ENCODE assay signal across 38 cellular contexts in genomic region chr7:33739286-33739685, GRCh38.
"Had no signal": no experiment of that assay in that cellular context is flagged by ENCODE, and none has a peak within 500 bp of the region (broad histone marks: within the 10 kb centered on the region; RNA-seq: fewer than 3 reads in every experiment).

No MANE protein-coding gene starts in this region.

- H3K36me3 ChIP-seq: ascending aorta, cardiac muscle cell had no signal

- H3K27me3 ChIP-seq: ascending aorta, cardiac muscle cell had no signal

- H3K4me1 Mint-ChIP-seq: activated CD4-positive, alpha-beta memory T cell treated with anti-CD3 and anti-CD28 coated beads, Interleukin-2, amount 10 ng/mL, durations not matched to agents 7 days and 5 days; activated CD4-positive, alpha-beta T cell treated with anti-CD3 and anti-CD28 coated beads for 36 hours; activated CD4-positive, alpha-beta T cell treated with anti-CD3 and anti-CD28 coated beads, Interleukin-2, amount 10 ng/mL, durations not matched to agents 7 days and 5 days; activated CD8-positive, alpha-beta memory T cell treated with anti-CD3 and anti-CD28 coated beads, Interleukin-2, amount 10 ng/mL, durations not matched to agents 7 days and 5 days; activated naive CD4-positive, alpha-beta T cell treated with anti-CD3 and anti-CD28 coated beads, Interleukin-2, amount 10 ng/mL, durations not matched to agents 7 days and 5 days; activated naive CD4-positive, alpha-beta T cell treated with anti-CD3 and anti-CD28 coated beads, Interleukin-2, amount 50 U/mL, for 24 hours; activated naive CD8-positive, alpha-beta T cell treated with anti-CD3 and anti-CD28 coated beads, Interleukin-2, amount 10 ng/mL, durations not matched to agents 7 days and 5 days; activated naive CD8-positive, alpha-beta T cell treated with anti-CD3 and anti-CD28 coated beads, Interleukin-2, amount 50 U/mL, for 24 hours; brain had no signal

- H3K27ac Mint-ChIP-seq: activated CD4-positive, alpha-beta memory T cell treated with anti-CD3 and anti-CD28 coated beads, Interleukin-2, amount 10 ng/mL, durations not matched to agents 7 days and 5 days; activated CD4-positive, alpha-beta T cell treated with anti-CD3 and anti-CD28 coated beads for 36 hours; activated CD4-positive, alpha-beta T cell treated with anti-CD3 and anti-CD28 coated beads, Interleukin-2, amount 10 ng/mL, durations not matched to agents 7 days and 5 days; activated CD8-positive, alpha-beta memory T cell treated with anti-CD3 and anti-CD28 coated beads, Interleukin-2, amount 10 ng/mL, durations not matched to agents 7 days and 5 days; activated CD8-positive, alpha-beta T cell treated with anti-CD3 and anti-CD28 coated beads, Interleukin-2, amount 10 ng/mL, durations not matched to agents 7 days and 5 days; activated naive CD4-positive, alpha-beta T cell treated with anti-CD3 and anti-CD28 coated beads, Interleukin-2, amount 10 ng/mL, durations not matched to agents 7 days and 5 days; activated naive CD4-positive, alpha-beta T cell treated with anti-CD3 and anti-CD28 coated beads, Interleukin-2, amount 50 U/mL, for 24 hours; activated naive CD8-positive, alpha-beta T cell; activated naive CD8-positive, alpha-beta T cell treated with anti-CD3 and anti-CD28 coated beads, Interleukin-2, amount 10 ng/mL, durations not matched to agents 7 days and 5 days; activated naive CD8-positive, alpha-beta T cell treated with anti-CD3 and anti-CD28 coated beads, Interleukin-2, amount 50 U/mL, for 24 hours; activated T-cell treated with anti-CD3 and anti-CD28 coated beads, Interleukin-2, amount 50 U/mL, for 24 hours; activated T-helper 2 cell treated with anti-CD3 and anti-CD28 coated beads, Interferon-gamma antibody, Interleukin-2, Interleukin-4, amounts not matched to agents 10 μg/mL and 5 μg/mL and 100 μg/mL, durations not matched to agents 14 hours and 24 hours and 36 hours; brain; T-helper 1 cell treated with Interleukin-12 subunit alpha and Interleukin-12 subunit beta and Interleukin-4 antibody, amounts not matched to agents 30 μg/mL and 1 μg/mL, for 36 hours; T-helper 2 cell treated with Interferon-gamma antibody and Interleukin-4, amounts not matched to agents 5 μg/mL and 100 μg/mL, for 36 hours; WTC11 had no signal

- H3K9me3 ChIP-seq: ascending aorta had no signal

- DNase-seq: activated CD4-positive, alpha-beta memory T cell treated with anti-CD3 and anti-CD28 coated beads, Interleukin-2, amount 10 ng/mL, durations not matched to agents 7 days and 5 days; activated CD4-positive, alpha-beta T cell treated with anti-CD3 and anti-CD28 coated beads for 1 hour; activated CD4-positive, alpha-beta T cell treated with anti-CD3 and anti-CD28 coated beads for 36 hours; activated CD4-positive, alpha-beta T cell treated with anti-CD3 and anti-CD28 coated beads for 48 hours; activated CD4-positive, alpha-beta T cell treated with anti-CD3 and anti-CD28 coated beads, Interleukin-2, amount 10 ng/mL, durations not matched to agents 7 days and 5 days; activated CD4-positive, alpha-beta T cell treated with anti-CD3 and anti-CD28 coated beads, Interleukin-2, amount 50 U/mL, for 48 hours; activated CD4-positive, CD25-positive, alpha-beta regulatory T cell; activated CD8-positive, alpha-beta memory T cell treated with anti-CD3 and anti-CD28 coated beads for 24 hours; activated CD8-positive, alpha-beta memory T cell treated with anti-CD3 and anti-CD28 coated beads, Interleukin-2, amount 10 ng/mL, durations not matched to agents 7 days and 5 days; activated CD8-positive, alpha-beta memory T cell treated with anti-CD3 and anti-CD28 coated beads, Interleukin-2, amount 50 U/mL, for 48 hours; activated CD8-positive, alpha-beta T cell treated with anti-CD3 and anti-CD28 coated beads, Interleukin-2, amount 10 ng/mL, durations not matched to agents 7 days and 5 days; activated effector memory CD4-positive, alpha-beta T cell treated with Interleukin-2 at 50 U/mL for 16 hours; activated gamma-delta T cell; activated naive CD4-positive, alpha-beta T cell treated with anti-CD3 and anti-CD28 coated beads, Interleukin-2, amount 10 ng/mL, durations not matched to agents 7 days and 5 days; activated naive CD4-positive, alpha-beta T cell treated with Interleukin-2 at 50 U/mL for 16 hours; activated naive CD8-positive, alpha-beta T cell treated with anti-CD3 and anti-CD28 coated beads, Interleukin-2, amount 10 ng/mL, durations not matched to agents 7 days and 5 days; activated naive CD8-positive, alpha-beta T cell treated with anti-CD3 and anti-CD28 coated beads, Interleukin-2, amount 50 U/mL, for 24 hours; activated T-cell treated with anti-CD3 and anti-CD28 coated beads, Interleukin-2, amount 50 U/mL, for 24 hours; activated T-cell treated with anti-CD3 and anti-CD28 coated beads, Interleukin-2, amount 50 U/mL, for 48 hours; amygdala; anterior cingulate cortex; caudate nucleus; SW 1271; T-helper 1 cell; T-helper 2 cell; T-helper 9 cell had no signal

- H3K36me3 Mint-ChIP-seq: activated CD8-positive, alpha-beta memory T cell treated with anti-CD3 and anti-CD28 coated beads, Interleukin-2, amount 10 ng/mL, durations not matched to agents 7 days and 5 days; activated naive CD4-positive, alpha-beta T cell treated with anti-CD3 and anti-CD28 coated beads, Interleukin-2, amount 10 ng/mL, durations not matched to agents 7 days and 5 days; activated naive CD8-positive, alpha-beta T cell treated with anti-CD3 and anti-CD28 coated beads, Interleukin-2, amount 10 ng/mL, durations not matched to agents 7 days and 5 days; brain; WTC11 had no signal

- ATAC-seq: activated CD4-positive, alpha-beta T cell treated with anti-CD3 and anti-CD28 coated beads for 36 hours; activated CD4-positive, CD25-positive, alpha-beta regulatory T cell treated with anti-CD3 and anti-CD28 coated beads, Interleukin-2, amount 50 U/mL, for 24 hours; activated CD8-positive, alpha-beta memory T cell treated with anti-CD3 and anti-CD28 coated beads, Interleukin-2, amount 10 ng/mL, durations not matched to agents 7 days and 5 days; activated CD8-positive, alpha-beta T cell treated with anti-CD3 and anti-CD28 coated beads, Interleukin-2, amount 10 ng/mL, durations not matched to agents 7 days and 5 days; activated naive CD8-positive, alpha-beta T cell treated with anti-CD3 and anti-CD28 coated beads, Interleukin-2, amount 50 U/mL, for 24 hours; WTC11 had no signal

- H3K4me3 ChIP-seq: ascending aorta, cardiac muscle cell had no signal

- H3K27ac ChIP-seq: ascending aorta, cardiac muscle cell, VCaP had no signal

- H3K27me3 Mint-ChIP-seq: activated CD4-positive, alpha-beta memory T cell treated with anti-CD3 and anti-CD28 coated beads, Interleukin-2, amount 10 ng/mL, durations not matched to agents 7 days and 5 days; activated CD4-positive, alpha-beta T cell treated with anti-CD3 and anti-CD28 coated beads for 36 hours; activated CD4-positive, alpha-beta T cell treated with anti-CD3 and anti-CD28 coated beads, Interleukin-2, amount 10 ng/mL, durations not matched to agents 7 days and 5 days; activated CD8-positive, alpha-beta memory T cell treated with anti-CD3 and anti-CD28 coated beads, Interleukin-2, amount 10 ng/mL, durations not matched to agents 7 days and 5 days; activated naive CD4-positive, alpha-beta T cell treated with anti-CD3 and anti-CD28 coated beads, Interleukin-2, amount 10 ng/mL, durations not matched to agents 7 days and 5 days; activated naive CD4-positive, alpha-beta T cell treated with anti-CD3 and anti-CD28 coated beads, Interleukin-2, amount 50 U/mL, for 24 hours; activated naive CD8-positive, alpha-beta T cell; activated naive CD8-positive, alpha-beta T cell treated with anti-CD3 and anti-CD28 coated beads, Interleukin-2, amount 10 ng/mL, durations not matched to agents 7 days and 5 days; activated naive CD8-positive, alpha-beta T cell treated with anti-CD3 and anti-CD28 coated beads, Interleukin-2, amount 50 U/mL, for 24 hours; activated T-cell treated with anti-CD3 and anti-CD28 coated beads, Interleukin-2, amount 50 U/mL, for 24 hours; central memory CD8-positive, alpha-beta T cell had no signal

- H3K9me3 Mint-ChIP-seq: activated CD4-positive, alpha-beta memory T cell treated with anti-CD3 and anti-CD28 coated beads, Interleukin-2, amount 10 ng/mL, durations not matched to agents 7 days and 5 days; activated CD4-positive, alpha-beta T cell treated with anti-CD3 and anti-CD28 coated beads, Interleukin-2, amount 10 ng/mL, durations not matched to agents 7 days and 5 days; activated naive CD4-positive, alpha-beta T cell treated with anti-CD3 and anti-CD28 coated beads, Interleukin-2, amount 10 ng/mL, durations not matched to agents 7 days and 5 days; activated naive CD8-positive, alpha-beta T cell treated with anti-CD3 and anti-CD28 coated beads, Interleukin-2, amount 10 ng/mL, durations not matched to agents 7 days and 5 days; activated T-helper 2 cell treated with anti-CD3 and anti-CD28 coated beads, Interferon-gamma antibody, Interleukin-2, Interleukin-4, amounts not matched to agents 10 μg/mL and 5 μg/mL and 100 μg/mL, durations not matched to agents 14 hours and 24 hours and 36 hours; brain; T-helper 1 cell treated with Interleukin-12 subunit alpha and Interleukin-12 subunit beta and Interleukin-4 antibody, amounts not matched to agents 30 μg/mL and 1 μg/mL, for 36 hours; T-helper 2 cell treated with Interferon-gamma antibody and Interleukin-4, amounts not matched to agents 5 μg/mL and 100 μg/mL, for 36 hours; WTC11 had no signal

- H3K4me3 Mint-ChIP-seq: activated CD4-positive, alpha-beta memory T cell treated with anti-CD3 and anti-CD28 coated beads, Interleukin-2, amount 10 ng/mL, durations not matched to agents 7 days and 5 days; activated CD4-positive, alpha-beta T cell treated with anti-CD3 and anti-CD28 coated beads for 36 hours; activated CD4-positive, alpha-beta T cell treated with anti-CD3 and anti-CD28 coated beads, Interleukin-2, amount 10 ng/mL, durations not matched to agents 7 days and 5 days; activated CD8-positive, alpha-beta memory T cell treated with anti-CD3 and anti-CD28 coated beads, Interleukin-2, amount 10 ng/mL, durations not matched to agents 7 days and 5 days; activated CD8-positive, alpha-beta T cell treated with anti-CD3 and anti-CD28 coated beads, Interleukin-2, amount 10 ng/mL, durations not matched to agents 7 days and 5 days; activated naive CD4-positive, alpha-beta T cell treated with anti-CD3 and anti-CD28 coated beads, Interleukin-2, amount 10 ng/mL, durations not matched to agents 7 days and 5 days; activated naive CD4-positive, alpha-beta T cell treated with anti-CD3 and anti-CD28 coated beads, Interleukin-2, amount 50 U/mL, for 24 hours; activated naive CD8-positive, alpha-beta T cell; activated naive CD8-positive, alpha-beta T cell treated with anti-CD3 and anti-CD28 coated beads, Interleukin-2, amount 10 ng/mL, durations not matched to agents 7 days and 5 days; activated naive CD8-positive, alpha-beta T cell treated with anti-CD3 and anti-CD28 coated beads, Interleukin-2, amount 50 U/mL, for 24 hours; activated T-cell treated with anti-CD3 and anti-CD28 coated beads, Interleukin-2, amount 50 U/mL, for 24 hours; brain; central memory CD8-positive, alpha-beta T cell; T-helper 1 cell treated with Interleukin-12 subunit alpha and Interleukin-12 subunit beta and Interleukin-4 antibody, amounts not matched to agents 30 μg/mL and 1 μg/mL, for 36 hours; T-helper 2 cell treated with Interferon-gamma antibody and Interleukin-4, amounts not matched to agents 5 μg/mL and 100 μg/mL, for 36 hours; WTC11 had no signal
